Comparison of ENCODE assay signal across 12 cellular contexts in genomic region chr6:92114797-92115196, GRCh38.
"Had no signal": no experiment of that assay in that cellular context is flagged by ENCODE, and none has a peak within 500 bp of the region (broad histone marks: within the 10 kb centered on the region; RNA-seq: fewer than 3 reads in every experiment).

No MANE protein-coding gene starts in this region.

- H3K27me3 ChIP-seq: suprapubic skin, transverse colon, uterus had no signal

- H3K27ac ChIP-seq: coronary artery, skin epidermis, suprapubic skin, transverse colon, uterus had no signal

- DNase-seq: activated CD4-positive, alpha-beta T cell treated with anti-CD3 and anti-CD28 coated beads for 36 hours; activated CD4-positive, alpha-beta T cell treated with anti-CD3 and anti-CD28 coated beads, Interleukin-2, amount 50 U/mL, for 48 hours; activated naive CD8-positive, alpha-beta T cell treated with anti-CD3 and anti-CD28 coated beads for 36 hours; amniotic stem cell; erythroblast; stimulated activated CD4-positive, alpha-beta T cell treated with anti-CD3 and anti-CD28 coated beads, Interleukin-2, amount 100 ng/mL, for 48 hours; transverse colon; uterus had no signal

- H3K4me1 ChIP-seq: suprapubic skin, transverse colon, uterus had no signal

- H3K4me3 ChIP-seq: coronary artery, skin epidermis, suprapubic skin, transverse colon, uterus had no signal

- ATAC-seq: activated CD4-positive, alpha-beta T cell treated with anti-CD3 and anti-CD28 coated beads for 36 hours; left colon had no signal

- H3K36me3 ChIP-seq: suprapubic skin, transverse colon, uterus had no signal

- H3K9me3 ChIP-seq: suprapubic skin, transverse colon, uterus had no signal
